Comparison of ENCODE assay signal across 22 cellular contexts in genomic region chr6:55437141-55437540, GRCh38.
"Had no signal": no experiment of that assay in that cellular context is flagged by ENCODE, and none has a peak within 500 bp of the region (broad histone marks: within the 10 kb centered on the region; RNA-seq: fewer than 3 reads in every experiment).

No MANE protein-coding gene starts in this region.

- H3K27me3 ChIP-seq: dorsolateral prefrontal cortex, esophagus squamous epithelium, gastroesophageal sphincter, heart left ventricle, hepatocyte, left lung had no signal

- H3K4me1 ChIP-seq: esophagus squamous epithelium, gastroesophageal sphincter, heart left ventricle, left lung, lower lobe of right lung had no signal

- H3K4me3 ChIP-seq: coronary artery, dorsolateral prefrontal cortex, esophagus squamous epithelium, gastroesophageal sphincter, heart left ventricle, hepatocyte, left lung, lower lobe of right lung had no signal

- H3K9me3 ChIP-seq: esophagus squamous epithelium, gastroesophageal sphincter, heart left ventricle, left lung, lower lobe of right lung had no signal

- H3K27ac ChIP-seq: coronary artery, dorsolateral prefrontal cortex, epithelial cell of prostate, esophagus squamous epithelium, gastroesophageal sphincter, heart left ventricle, hepatocyte, left lung, lower lobe of right lung had no signal

- DNase-seq: dermis blood vessel endothelial cell; dorsolateral prefrontal cortex; effector CD4-positive, alpha-beta T cell; effector memory CD4-positive, alpha-beta T cell; erythroblast; esophagus squamous epithelium; foreskin fibroblast; heart left ventricle; hypothalamus; immature natural killer cell; left cardiac atrium; left lung; left ventricle myocardium superior; lower lobe of right lung; mesendoderm; midbrain; naive thymus-derived CD4-positive, alpha-beta T cell had no signal

- H3K36me3 ChIP-seq: esophagus squamous epithelium, gastroesophageal sphincter, heart left ventricle, left lung, lower lobe of right lung had no signal

- ATAC-seq: esophagus mucosa; gastroesophageal sphincter; heart left ventricle; left cardiac atrium; left lung; left ventricle myocardium superior; lower lobe of right lung; naive thymus-derived CD4-positive, alpha-beta T cell had no signal
